ENCODE assay signal across 10 cellular contexts in the genomic region with DNA sequence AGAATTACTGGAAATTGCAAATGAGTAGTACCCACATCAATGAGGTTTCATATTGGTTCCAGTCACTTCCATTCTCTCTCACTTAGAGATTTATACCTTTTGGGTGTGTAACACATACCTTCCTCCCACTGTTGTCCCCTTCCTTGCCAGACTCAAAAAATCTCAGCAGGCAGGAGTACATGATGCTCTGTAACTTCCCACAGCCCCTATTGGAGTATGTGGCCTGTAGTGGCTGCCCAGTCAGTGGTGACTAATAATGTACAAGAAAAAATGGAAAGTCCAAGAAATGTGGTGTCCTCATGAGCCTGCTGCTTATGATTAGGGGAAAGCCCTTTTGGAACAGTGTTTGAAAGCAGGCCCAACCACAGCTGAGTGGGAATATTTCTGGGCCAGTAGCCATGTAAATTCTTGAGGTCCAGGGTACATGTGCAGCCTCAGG.
A peak's percentile ranks its signal among the peaks of the same experiment; 100 is the strongest.
DNase-seq lines count a peak whose midpoint lies in the region; ATAC-seq, FAIRE-seq and TF ChIP-seq lines count a peak whose summit lies in the region.
"Had no signal": no experiment of that assay in that cellular context is flagged by ENCODE, and none has a peak within 500 bp of the region (broad histone marks: within the 10 kb centered on the region; RNA-seq: fewer than 3 reads in every experiment).

No MANE protein-coding gene starts in this region.

- DNase-seq in G401 (ENCODE audit: low spot score) (peak; percentile 22), HS-5 (ENCODE audit: low read depth) (peak; percentile 88), choroid plexus epithelial cell (ENCODE audit: low read depth) (peak; percentile 94), pancreas (peak in 1 of 6 donors; percentile 22), SKM-1 treated with dmso at 0.1 percent for 144 hours (lab: John Stamatoyannopoulos, UW; ENCODE audit: unreplicated experiment) (no peak)
- DNase-seq: RPMI8226 had no signal

- intact Hi-C loops in pancreas (cut with DNase I): no loop called here

- TF ChIP-seq CTCF in choroid plexus epithelial cell (conservative IDR thresholded peaks at IDR 0.05; ENCODE audit: low read depth, low read length): no peak
- TF ChIP-seq CTCF in pancreas (IDR thresholded peaks at IDR 0.05): no peak

- no peak overlapping the region for H3K27ac ChIP-seq in pancreas

- no peaks in the 10 kb centered on the region for H3K4me1 ChIP-seq in pancreas

- no peak for FAIRE-seq in pancreas (lab: Jason Lieb, UNC)

- H3K4me3 ChIP-seq in choroid plexus epithelial cell (ENCODE audit: low read depth, low read length) (no peak overlapping the region), pancreas (no peak overlapping the region)

- ATAC-seq in pancreas (peak in 3 of 4 donors; percentile 48 to 75 (median 67)), HG03460 (IDR thresholded peaks at IDR 0.05; ENCODE audit: unreplicated experiment) (no peak), GM19455 (IDR thresholded peaks at IDR 0.05; ENCODE audit: unreplicated experiment) (no peak), HG02981 (IDR thresholded peaks at IDR 0.05; ENCODE audit: unreplicated experiment) (no peak)
- ATAC-seq: HCT116 had no signal

- no peaks in the 10 kb centered on the region for H3K9me3 ChIP-seq in pancreas

- no peaks in the 10 kb centered on the region for H3K36me3 ChIP-seq in pancreas

- in situ Hi-C loops in G401 (cut with HindIII; ENCODE audit: low sequenced_read_pairs): no loop called here

- H3K27me3 ChIP-seq in pancreas: no peaks in the 10 kb centered on the region

Comparison
In these comparisons a context has a peak if more than half of its experiments do, and no peak if none do; other contexts are left out.
1. ATAC-seq: peak in pancreas (3 of 4); none in HG03460 (single experiment), GM19455 (single experiment) and HG02981 (single experiment).